In genomic region chr13:113489549-113490495, GRCh38 we compare ENCODE assay signal across 8 cellular contexts. TPM values are rescaled to one million over a fixed set of nuclear protein-coding genes. Genes with fewer than 3 reads are reported as not detected.
DNase-seq lines count a peak whose midpoint lies in the region; ATAC-seq and TF ChIP-seq lines count a peak whose summit lies in the region.

No MANE protein-coding gene starts in this region.

- TF ChIP-seq CTCF in GM13976 (IDR thresholded peaks at IDR 0.05; ENCODE audit: borderline replicate concordance, control extremely low read depth, extremely low read depth, insufficient read depth, missing control alignments) (no peak), mucosa of descending colon (IDR thresholded peaks at IDR 0.05) (no peak)

- DNase-seq in GM13976 (ENCODE audit: low spot score), result peak; percentile 68
- DNase-seq in NAMALWA (ENCODE audit: low spot score), result peak; percentile 62
- DNase-seq in activated CD4-positive, alpha-beta T cell treated with anti-CD3 and anti-CD28 coated beads for 48 hours, result peak; percentile 60
- DNase-seq in mucosa of descending colon, result no peak
- peak; percentile 51 for DNase-seq in stimulated activated naive CD8-positive, alpha-beta T cell treated with anti-CD3 and anti-CD28 coated beads, Interleukin-15, Interleukin-2, amounts not matched to agents 100 U/mL and 50 U/mL, for 24 hours
- no peak for DNase-seq in DMS153 treated with DMSO at 0.1 percent for 48 hours (lab: John Stamatoyannopoulos, UW; ENCODE audit: unreplicated experiment)

- intact Hi-C loops in mucosa of descending colon (cut with DNase I, micrococcal nuclease), result no loop called here

- H3K4me3 ChIP-seq in endocrine pancreas (ENCODE audit: control insufficient read depth, insufficient read depth, low read length), result peak overlapping the region; percentile 56
- peak overlapping the region; percentile 74 for H3K4me3 ChIP-seq in mucosa of descending colon

- no peaks in the 10 kb centered on the region for H3K36me3 ChIP-seq in endocrine pancreas (ENCODE audit: control insufficient read depth, insufficient read depth, low read length)
- no peaks in the 10 kb centered on the region for H3K36me3 ChIP-seq in mucosa of descending colon (ENCODE audit: low read depth)

- in situ Hi-C loops in GM13976 (cut with MboI; ENCODE audit: low sequenced_read_pairs, unreplicated experiment), result no loop called here

- no peaks in the 10 kb centered on the region for H3K27me3 ChIP-seq in endocrine pancreas (ENCODE audit: control insufficient read depth, insufficient read depth, low read length)

- H3K9me3 ChIP-seq in endocrine pancreas (ENCODE audit: control insufficient read depth, low read length), result no peaks in the 10 kb centered on the region
- no peaks in the 10 kb centered on the region for H3K9me3 ChIP-seq in mucosa of descending colon

- ATAC-seq in HG02571 (IDR thresholded peaks at IDR 0.05; ENCODE audit: unreplicated experiment) (peak; percentile 20), mucosa of descending colon (peak; percentile 17)
- ATAC-seq in stimulated activated naive CD8-positive, alpha-beta T cell treated with anti-CD3 and anti-CD28 coated beads, Interleukin-15, Interleukin-2, amounts not matched to agents 100 U/mL and 50 U/mL, for 24 hours, result peak; percentile 22

- H3K9ac ChIP-seq in endocrine pancreas (ENCODE audit: control insufficient read depth, insufficient read depth, low read length), result peak overlapping the region; percentile 27

- H3K4me1 ChIP-seq in endocrine pancreas (ENCODE audit: control insufficient read depth, insufficient read depth, low read length), result peaks cover 7% of the 10 kb centered on the region
- H3K4me1 ChIP-seq in mucosa of descending colon (ENCODE audit: low read depth), result peaks cover 33% of the 10 kb centered on the region

RNA-seq across cellular contexts. Expression of gene DCUN1D2, which starts 0.7 kb away (rescaled TPM):
- 10 to 100 TPM; 17.7 to 32.4 (median 22.6) TPM for total RNA-seq in mucosa of descending colon

RNA-seq across cellular contexts. Expression of gene ADPRHL1, which starts 36.5 kb away (rescaled TPM):
- 1 to 10 TPM; 5.1 to 9.2 (median 7.1) TPM for total RNA-seq in mucosa of descending colon

Comparison
In these comparisons a context has a peak if more than half of its experiments do, and no peak if none do; other contexts are left out.
1. DNase-seq: peak in GM13976 (single experiment), NAMALWA (single experiment), activated CD4-positive, alpha-beta T cell treated with anti-CD3 and anti-CD28 coated beads for 48 hours (single experiment) and stimulated activated naive CD8-positive, alpha-beta T cell treated with anti-CD3 and anti-CD28 coated beads, Interleukin-15, Interleukin-2, amounts not matched to agents 100 U/mL and 50 U/mL, for 24 hours (single experiment); none in mucosa of descending colon (0 of 3) and DMS153 treated with DMSO at 0.1 percent for 48 hours (single experiment).
2. Peak in every context shown above with its lines, with median percentiles within 50 percentile points of each other: ATAC-seq.